In the genomic region with DNA sequence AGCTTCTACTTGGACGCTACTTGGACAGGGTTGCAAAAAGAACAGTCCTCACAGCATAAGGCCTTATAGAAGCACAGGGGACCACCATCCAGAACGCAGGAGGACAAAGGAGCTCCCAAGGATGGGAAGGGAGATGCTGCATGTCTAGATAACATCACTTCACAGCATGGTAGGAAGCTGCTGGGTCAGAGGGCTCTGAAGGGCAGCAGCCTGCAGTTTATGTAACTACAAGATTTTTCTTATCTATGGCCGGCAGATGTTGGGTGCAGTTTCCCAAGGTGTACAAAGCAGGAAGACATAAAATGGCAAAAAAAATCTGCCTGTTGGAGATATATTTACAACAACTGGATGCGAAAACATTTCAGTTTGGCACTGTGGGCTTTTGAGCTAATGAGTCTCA, we compare ENCODE assay signal across 1 cellular context.
TF ChIP-seq lines count a peak whose summit lies in the region.

No MANE protein-coding gene starts in this region.

TF ChIP-seq in K562, 482 proteins besides CTCF, POLR2A, EP300 and RAD21 (continued from another document and continues in another):
- TF ChIP-seq, protein P1, sequence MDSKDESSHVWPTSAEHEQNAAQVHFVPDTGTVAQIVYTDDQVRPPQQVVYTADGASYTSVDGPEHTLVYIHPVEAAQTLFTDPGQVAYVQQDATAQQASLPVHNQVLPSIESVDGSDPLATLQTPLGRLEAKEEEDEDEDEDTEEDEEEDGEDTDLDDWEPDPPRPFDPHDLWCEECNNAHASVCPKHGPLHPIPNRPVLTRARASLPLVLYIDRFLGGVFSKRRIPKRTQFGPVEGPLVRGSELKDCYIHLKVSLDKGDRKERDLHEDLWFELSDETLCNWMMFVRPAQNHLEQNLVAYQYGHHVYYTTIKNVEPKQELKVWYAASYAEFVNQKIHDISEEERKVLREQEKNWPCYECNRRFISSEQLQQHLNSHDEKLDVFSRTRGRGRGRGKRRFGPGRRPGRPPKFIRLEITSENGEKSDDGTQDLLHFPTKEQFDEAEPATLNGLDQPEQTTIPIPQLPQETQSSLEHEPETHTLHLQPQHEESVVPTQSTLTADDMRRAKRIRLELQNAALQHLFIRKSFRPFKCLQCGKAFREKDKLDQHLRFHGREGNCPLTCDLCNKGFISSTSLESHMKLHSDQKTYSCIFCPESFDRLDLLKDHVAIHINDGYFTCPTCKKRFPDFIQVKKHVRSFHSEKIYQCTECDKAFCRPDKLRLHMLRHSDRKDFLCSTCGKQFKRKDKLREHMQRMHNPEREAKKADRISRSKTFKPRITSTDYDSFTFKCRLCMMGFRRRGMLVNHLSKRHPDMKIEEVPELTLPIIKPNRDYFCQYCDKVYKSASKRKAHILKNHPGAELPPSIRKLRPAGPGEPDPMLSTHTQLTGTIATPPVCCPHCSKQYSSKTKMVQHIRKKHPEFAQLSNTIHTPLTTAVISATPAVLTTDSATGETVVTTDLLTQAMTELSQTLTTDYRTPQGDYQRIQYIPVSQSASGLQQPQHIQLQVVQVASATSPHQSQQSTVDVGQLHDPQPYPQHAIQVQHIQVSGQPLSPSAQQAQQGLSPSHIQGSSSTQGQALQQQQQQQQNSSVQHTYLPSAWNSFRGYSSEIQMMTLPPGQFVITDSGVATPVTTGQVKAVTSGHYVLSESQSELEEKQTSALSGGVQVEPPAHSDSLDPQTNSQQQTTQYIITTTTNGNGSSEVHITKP (IDR thresholded peaks at IDR 0.05; ENCODE audit: partially characterized antibody), result no peak
- TF ChIP-seq STAG1 (CRISPR knock-in tag; IDR thresholded peaks at IDR 0.05; ENCODE audit: borderline replicate concordance) (no peak), SLC30A9 (CRISPR knock-in tag; IDR thresholded peaks at IDR 0.05) (no peak), RNF2 (IDR thresholded peaks at IDR 0.05) (peak; percentile 55; the same call in 1 of the 2 replicates), ZNF586 (CRISPR knock-in tag; conservative IDR thresholded peaks at IDR 0.05) (no peak), MXI1 (IDR thresholded peaks at IDR 0.05; ENCODE audit: low read depth, low read length) (no peak), GATAD2B (IDR thresholded peaks at IDR 0.05; ENCODE audit: borderline replicate concordance) (no peak; the same call in 1 of the 2 replicates), NFE2L1 (tag; IDR thresholded peaks at IDR 0.05; ENCODE audit: borderline replicate concordance, low read depth) (no peak), JUND (IDR thresholded peaks at IDR 0.05; ENCODE audit: borderline replicate concordance, low read depth, low read length) (no peak), JUND (tag; IDR thresholded peaks at IDR 0.05; ENCODE audit: borderline replicate concordance, low read depth, low read length) (no peak), RBM15 (IDR thresholded peaks at IDR 0.05; ENCODE audit: insufficient read depth, low read length) (no peak), ZNF584 (CRISPR knock-in tag; IDR thresholded peaks at IDR 0.05; ENCODE audit: low read depth) (no peak), ZNF143 (CRISPR knock-in tag; IDR thresholded peaks at IDR 0.05) (no peak), ATF7 (IDR thresholded peaks at IDR 0.05) (peak; percentile 35; the same call in 1 of the 2 replicates), ZNF740 (CRISPR knock-in tag; IDR thresholded peaks at IDR 0.05) (no peak), ZNF740 (tag; IDR thresholded peaks at IDR 0.05) (no peak), PTBP1 (IDR thresholded peaks at IDR 0.05; ENCODE audit: low read depth, low read length) (no peak), ZNF174 (CRISPR knock-in tag; IDR thresholded peaks at IDR 0.05) (no peak), MBD2 (IDR thresholded peaks at IDR 0.05; ENCODE audit: borderline replicate concordance, low read depth) (peak; percentile 30; the same call in 1 of the 2 replicates), KAT8 (IDR thresholded peaks at IDR 0.05; ENCODE audit: low read depth) (no peak), NFYB (IDR thresholded peaks at IDR 0.05; ENCODE audit: extremely low read depth, insufficient read length) (no peak), THRAP3 (IDR thresholded peaks at IDR 0.05; ENCODE audit: borderline replicate concordance) (no peak), GATAD2A (IDR thresholded peaks at IDR 0.05) (no peak), ZKSCAN3 (CRISPR knock-in tag; IDR thresholded peaks at IDR 0.05) (no peak), EZH2 (IDR thresholded peaks at IDR 0.05; ENCODE audit: borderline replicate concordance, low read depth, low read length) (no peak), KDM4B (IDR thresholded peaks at IDR 0.05; ENCODE audit: borderline replicate concordance in 2 of 2, low read depth in 1 of 2) (no peak), TCF3 (CRISPR knock-in tag; IDR thresholded peaks at IDR 0.05) (peak; percentile 92), ZNF232 (CRISPR knock-in tag; IDR thresholded peaks at IDR 0.05) (no peak), DIDO1 (tag; IDR thresholded peaks at IDR 0.05; ENCODE audit: low read depth) (no peak), ZNF282 (CRISPR knock-in tag; IDR thresholded peaks at IDR 0.05) (no peak), ZNF280B (CRISPR knock-in tag; IDR thresholded peaks at IDR 0.05) (no peak), TCFL5 (CRISPR knock-in tag; conservative IDR thresholded peaks at IDR 0.05) (no peak), ATF1 (CRISPR knock-in tag; IDR thresholded peaks at IDR 0.05) (no peak), ATF1 (tag; IDR thresholded peaks at IDR 0.05) (0 out of 2 replicates have a peak, but pooled peaks have one; percentile 34), NFIX (CRISPR knock-in tag; IDR thresholded peaks at IDR 0.05; ENCODE audit: low read depth) (no peak), DNMT1 (IDR thresholded peaks at IDR 0.05) (no peak), ZBTB7A (IDR thresholded peaks at IDR 0.05; ENCODE audit: borderline replicate concordance, control insufficient read depth, low read depth, low read length) (no peak), NFATC3 (IDR thresholded peaks at IDR 0.05) (no peak), MAFK (IDR thresholded peaks at IDR 0.05; ENCODE audit: low read length) (no peak), NONO (IDR thresholded peaks at IDR 0.05; ENCODE audit: low read depth in 2 of 2, low read length in 1 of 2) (0 out of 4 replicates have a peak, but pooled peaks of 1 of the 2 experiments have one; percentile 41), HIVEP1 (CRISPR knock-in tag; IDR thresholded peaks at IDR 0.05) (no peak), NFRKB (IDR thresholded peaks at IDR 0.05; ENCODE audit: low read depth) (no peak), ZEB2 (IDR thresholded peaks at IDR 0.05) (peak; percentile 81; the same call in 1 of the 2 replicates), BRD4 (IDR thresholded peaks at IDR 0.05) (no peak), NCOA4 (IDR thresholded peaks at IDR 0.05; ENCODE audit: partially characterized antibody) (no peak), TFAM (CRISPR knock-in tag; conservative IDR thresholded peaks at IDR 0.05) (no peak), SP1 (CRISPR knock-in tag; IDR thresholded peaks at IDR 0.05) (no peak), HDAC3 (IDR thresholded peaks at IDR 0.05; ENCODE audit: borderline replicate concordance, partially characterized antibody) (peak; percentile 79)
- TF ChIP-seq, protein P2, sequence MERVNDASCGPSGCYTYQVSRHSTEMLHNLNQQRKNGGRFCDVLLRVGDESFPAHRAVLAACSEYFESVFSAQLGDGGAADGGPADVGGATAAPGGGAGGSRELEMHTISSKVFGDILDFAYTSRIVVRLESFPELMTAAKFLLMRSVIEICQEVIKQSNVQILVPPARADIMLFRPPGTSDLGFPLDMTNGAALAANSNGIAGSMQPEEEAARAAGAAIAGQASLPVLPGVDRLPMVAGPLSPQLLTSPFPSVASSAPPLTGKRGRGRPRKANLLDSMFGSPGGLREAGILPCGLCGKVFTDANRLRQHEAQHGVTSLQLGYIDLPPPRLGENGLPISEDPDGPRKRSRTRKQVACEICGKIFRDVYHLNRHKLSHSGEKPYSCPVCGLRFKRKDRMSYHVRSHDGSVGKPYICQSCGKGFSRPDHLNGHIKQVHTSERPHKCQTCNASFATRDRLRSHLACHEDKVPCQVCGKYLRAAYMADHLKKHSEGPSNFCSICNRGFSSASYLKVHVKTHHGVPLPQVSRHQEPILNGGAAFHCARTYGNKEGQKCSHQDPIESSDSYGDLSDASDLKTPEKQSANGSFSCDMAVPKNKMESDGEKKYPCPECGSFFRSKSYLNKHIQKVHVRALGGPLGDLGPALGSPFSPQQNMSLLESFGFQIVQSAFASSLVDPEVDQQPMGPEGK (CRISPR knock-in tag; IDR thresholded peaks at IDR 0.05; ENCODE audit: borderline replicate concordance), result no peak
- TF ChIP-seq, protein P3, sequence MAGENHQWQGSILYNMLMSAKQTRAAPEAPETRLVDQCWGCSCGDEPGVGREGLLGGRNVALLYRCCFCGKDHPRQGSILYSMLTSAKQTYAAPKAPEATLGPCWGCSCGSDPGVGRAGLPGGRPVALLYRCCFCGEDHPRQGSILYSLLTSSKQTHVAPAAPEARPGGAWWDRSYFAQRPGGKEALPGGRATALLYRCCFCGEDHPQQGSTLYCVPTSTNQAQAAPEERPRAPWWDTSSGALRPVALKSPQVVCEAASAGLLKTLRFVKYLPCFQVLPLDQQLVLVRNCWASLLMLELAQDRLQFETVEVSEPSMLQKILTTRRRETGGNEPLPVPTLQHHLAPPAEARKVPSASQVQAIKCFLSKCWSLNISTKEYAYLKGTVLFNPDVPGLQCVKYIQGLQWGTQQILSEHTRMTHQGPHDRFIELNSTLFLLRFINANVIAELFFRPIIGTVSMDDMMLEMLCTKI (IDR thresholded peaks at IDR 0.05; ENCODE audit: partially characterized antibody), result no peak
- TF ChIP-seq, protein P4, sequence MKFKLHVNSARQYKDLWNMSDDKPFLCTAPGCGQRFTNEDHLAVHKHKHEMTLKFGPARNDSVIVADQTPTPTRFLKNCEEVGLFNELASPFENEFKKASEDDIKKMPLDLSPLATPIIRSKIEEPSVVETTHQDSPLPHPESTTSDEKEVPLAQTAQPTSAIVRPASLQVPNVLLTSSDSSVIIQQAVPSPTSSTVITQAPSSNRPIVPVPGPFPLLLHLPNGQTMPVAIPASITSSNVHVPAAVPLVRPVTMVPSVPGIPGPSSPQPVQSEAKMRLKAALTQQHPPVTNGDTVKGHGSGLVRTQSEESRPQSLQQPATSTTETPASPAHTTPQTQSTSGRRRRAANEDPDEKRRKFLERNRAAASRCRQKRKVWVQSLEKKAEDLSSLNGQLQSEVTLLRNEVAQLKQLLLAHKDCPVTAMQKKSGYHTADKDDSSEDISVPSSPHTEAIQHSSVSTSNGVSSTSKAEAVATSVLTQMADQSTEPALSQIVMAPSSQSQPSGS (CRISPR knock-in tag; IDR thresholded peaks at IDR 0.05), result no peak
- TF ChIP-seq, protein P5, sequence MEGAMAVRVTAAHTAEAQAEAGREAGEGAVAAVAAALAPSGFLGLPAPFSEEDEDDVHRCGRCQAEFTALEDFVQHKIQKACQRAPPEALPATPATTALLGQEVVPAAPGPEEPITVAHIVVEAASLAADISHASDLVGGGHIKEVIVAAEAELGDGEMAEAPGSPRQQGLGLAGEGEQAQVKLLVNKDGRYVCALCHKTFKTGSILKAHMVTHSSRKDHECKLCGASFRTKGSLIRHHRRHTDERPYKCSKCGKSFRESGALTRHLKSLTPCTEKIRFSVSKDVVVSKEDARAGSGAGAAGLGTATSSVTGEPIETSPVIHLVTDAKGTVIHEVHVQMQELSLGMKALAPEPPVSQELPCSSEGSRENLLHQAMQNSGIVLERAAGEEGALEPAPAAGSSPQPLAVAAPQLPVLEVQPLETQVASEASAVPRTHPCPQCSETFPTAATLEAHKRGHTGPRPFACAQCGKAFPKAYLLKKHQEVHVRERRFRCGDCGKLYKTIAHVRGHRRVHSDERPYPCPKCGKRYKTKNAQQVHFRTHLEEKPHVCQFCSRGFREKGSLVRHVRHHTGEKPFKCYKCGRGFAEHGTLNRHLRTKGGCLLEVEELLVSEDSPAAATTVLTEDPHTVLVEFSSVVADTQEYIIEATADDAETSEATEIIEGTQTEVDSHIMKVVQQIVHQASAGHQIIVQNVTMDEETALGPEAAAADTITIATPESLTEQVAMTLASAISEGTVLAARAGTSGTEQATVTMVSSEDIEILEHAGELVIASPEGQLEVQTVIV (CRISPR knock-in tag; IDR thresholded peaks at IDR 0.05; ENCODE audit: borderline replicate concordance), result no peak
- TF ChIP-seq, protein P6, sequence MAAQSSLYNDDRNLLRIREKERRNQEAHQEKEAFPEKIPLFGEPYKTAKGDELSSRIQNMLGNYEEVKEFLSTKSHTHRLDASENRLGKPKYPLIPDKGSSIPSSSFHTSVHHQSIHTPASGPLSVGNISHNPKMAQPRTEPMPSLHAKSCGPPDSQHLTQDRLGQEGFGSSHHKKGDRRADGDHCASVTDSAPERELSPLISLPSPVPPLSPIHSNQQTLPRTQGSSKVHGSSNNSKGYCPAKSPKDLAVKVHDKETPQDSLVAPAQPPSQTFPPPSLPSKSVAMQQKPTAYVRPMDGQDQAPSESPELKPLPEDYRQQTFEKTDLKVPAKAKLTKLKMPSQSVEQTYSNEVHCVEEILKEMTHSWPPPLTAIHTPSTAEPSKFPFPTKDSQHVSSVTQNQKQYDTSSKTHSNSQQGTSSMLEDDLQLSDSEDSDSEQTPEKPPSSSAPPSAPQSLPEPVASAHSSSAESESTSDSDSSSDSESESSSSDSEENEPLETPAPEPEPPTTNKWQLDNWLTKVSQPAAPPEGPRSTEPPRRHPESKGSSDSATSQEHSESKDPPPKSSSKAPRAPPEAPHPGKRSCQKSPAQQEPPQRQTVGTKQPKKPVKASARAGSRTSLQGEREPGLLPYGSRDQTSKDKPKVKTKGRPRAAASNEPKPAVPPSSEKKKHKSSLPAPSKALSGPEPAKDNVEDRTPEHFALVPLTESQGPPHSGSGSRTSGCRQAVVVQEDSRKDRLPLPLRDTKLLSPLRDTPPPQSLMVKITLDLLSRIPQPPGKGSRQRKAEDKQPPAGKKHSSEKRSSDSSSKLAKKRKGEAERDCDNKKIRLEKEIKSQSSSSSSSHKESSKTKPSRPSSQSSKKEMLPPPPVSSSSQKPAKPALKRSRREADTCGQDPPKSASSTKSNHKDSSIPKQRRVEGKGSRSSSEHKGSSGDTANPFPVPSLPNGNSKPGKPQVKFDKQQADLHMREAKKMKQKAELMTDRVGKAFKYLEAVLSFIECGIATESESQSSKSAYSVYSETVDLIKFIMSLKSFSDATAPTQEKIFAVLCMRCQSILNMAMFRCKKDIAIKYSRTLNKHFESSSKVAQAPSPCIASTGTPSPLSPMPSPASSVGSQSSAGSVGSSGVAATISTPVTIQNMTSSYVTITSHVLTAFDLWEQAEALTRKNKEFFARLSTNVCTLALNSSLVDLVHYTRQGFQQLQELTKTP (IDR thresholded peaks at IDR 0.05; ENCODE audit: low read depth in 1 of 2, partially characterized antibody in 2 of 2), result no peak
